ENCODE assay signal across 8 cellular contexts in the genomic region with DNA sequence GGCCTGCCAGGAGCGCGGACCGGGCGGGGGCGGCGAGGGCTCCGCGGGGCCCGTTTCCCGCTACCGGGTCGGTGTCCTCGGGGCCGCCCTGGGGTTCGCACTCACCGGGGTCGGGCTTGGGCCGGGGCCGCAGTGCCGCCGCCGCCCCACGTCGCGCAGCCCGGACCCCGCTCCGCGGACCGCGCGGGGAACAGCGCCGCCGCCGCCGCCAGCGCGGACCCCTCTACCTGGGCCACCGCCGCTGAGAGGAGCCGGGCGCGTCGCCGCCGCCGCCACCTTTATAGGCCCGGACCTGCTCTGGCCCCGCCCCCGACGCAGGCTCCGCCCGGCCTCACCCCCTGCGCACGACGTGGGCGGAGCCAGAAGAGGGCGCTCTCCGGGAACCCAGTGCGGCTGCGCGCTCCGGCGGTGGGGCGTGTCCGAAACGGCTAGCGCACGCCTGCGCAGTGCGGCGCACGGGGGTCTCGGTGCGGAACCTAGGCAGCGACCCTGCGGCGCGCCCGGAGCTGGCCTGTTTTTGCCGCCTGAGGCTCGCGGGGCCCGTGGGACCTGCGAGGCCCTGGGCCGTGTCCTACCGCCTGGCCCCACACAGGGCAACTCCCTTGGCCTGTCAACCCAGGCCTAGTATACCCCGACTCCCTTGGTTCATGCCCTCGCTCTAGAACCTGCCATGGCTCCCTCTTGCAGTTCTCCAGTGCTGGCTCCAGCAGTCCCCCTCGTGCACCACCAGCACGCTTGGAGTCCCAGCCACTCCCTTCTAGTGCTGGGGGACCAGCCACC. TPM values are rescaled to one million over a fixed set of nuclear protein-coding genes. Genes with fewer than 3 reads are reported as not detected.
A peak's percentile ranks its signal among the peaks of the same experiment; 100 is the strongest.
DNase-seq lines count a peak whose midpoint lies in the region; ATAC-seq and TF ChIP-seq lines count a peak whose summit lies in the region.

TSS of gene MKNK2 (minus strand) at position 254 of the 780 bp plus-strand sequence. CDS start 393 bp downstream, outside the sequence.

- peaks cover 34% of the 10 kb centered on the region for H3K36me3 ChIP-seq in BLaER1
- peaks cover 6 to 12% of the 10 kb centered on the region in 2 donors for H3K36me3 ChIP-seq in duodenal mucosa (ENCODE audit: control insufficient read depth in 1 of 2, insufficient read depth in 2 of 2, low read length in 2 of 2)
- H3K36me3 ChIP-seq in lower lobe of right lung: peaks cover 34% of the 10 kb centered on the region

- peak within 1 kb of the TSS; percentile 90 for H3K27ac Mint-ChIP-seq in activated CD4-positive, alpha-beta memory T cell treated with anti-CD3 and anti-CD28 coated beads, Interleukin-2, amount 10 ng/mL, durations not matched to agents 7 days and 5 days

- intact Hi-C loops in lower lobe of right lung (cut with DNase I): no loop called here

- H3K27me3 Mint-ChIP-seq in activated CD4-positive, alpha-beta memory T cell treated with anti-CD3 and anti-CD28 coated beads, Interleukin-2, amount 10 ng/mL, durations not matched to agents 7 days and 5 days: no peaks in the 10 kb centered on the region

- peaks cover 45% of the 10 kb centered on the region for H4K20me1 ChIP-seq in BLaER1

- H3K36me3 Mint-ChIP-seq in activated CD4-positive, alpha-beta memory T cell treated with anti-CD3 and anti-CD28 coated beads, Interleukin-2, amount 10 ng/mL, durations not matched to agents 7 days and 5 days (ENCODE audit: low read depth): peaks cover 18% of the 10 kb centered on the region

- peak within 1 kb of the TSS; percentile 89 for H3K4me2 ChIP-seq in BLaER1

- H3K4me3 Mint-ChIP-seq in activated CD4-positive, alpha-beta memory T cell treated with anti-CD3 and anti-CD28 coated beads, Interleukin-2, amount 10 ng/mL, durations not matched to agents 7 days and 5 days: peak within 1 kb of the TSS; percentile 75

- H3K4me3 ChIP-seq in BLaER1 (peak within 1 kb of the TSS; percentile 88), duodenal mucosa (ENCODE audit: low read depth in 1 of 2, low read length in 2 of 2) (peak within 1 kb of the TSS; percentile 91 to 94), lower lobe of right lung (peak within 1 kb of the TSS; percentile 94)

- ATAC-seq in HG03442 (IDR thresholded peaks at IDR 0.05; ENCODE audit: unreplicated experiment) (peak; percentile 52), lower lobe of right lung (peak; percentile 77 to 89)

- peak; percentile 43 for TF ChIP-seq CTCF in lower lobe of right lung (IDR thresholded peaks at IDR 0.05)

- H3K27ac ChIP-seq in BLaER1: peak within 1 kb of the TSS; percentile 93
- peak within 1 kb of the TSS; percentile 96 for H3K27ac ChIP-seq in duodenal mucosa (ENCODE audit: low read depth, low read length)
- peak within 1 kb of the TSS; percentile 97 for H3K27ac ChIP-seq in lower lobe of right lung

- H3K9me3 Mint-ChIP-seq in activated CD4-positive, alpha-beta memory T cell treated with anti-CD3 and anti-CD28 coated beads, Interleukin-2, amount 10 ng/mL, durations not matched to agents 7 days and 5 days: no peaks in the 10 kb centered on the region

- H3K9ac ChIP-seq in BLaER1 (peak within 1 kb of the TSS; percentile 96), duodenal mucosa (ENCODE audit: low read depth in 1 of 2, low read length in 2 of 2) (peak within 1 kb of the TSS; percentile 98 to 100)

- peaks cover 58% of the 10 kb centered on the region for H3K4me1 Mint-ChIP-seq in activated CD4-positive, alpha-beta memory T cell treated with anti-CD3 and anti-CD28 coated beads, Interleukin-2, amount 10 ng/mL, durations not matched to agents 7 days and 5 days

- POLR2A ChIA-PET in activated CD4-positive, alpha-beta memory T cell treated with anti-CD3 and anti-CD28 coated beads, Interleukin-2, amount 10 ng/mL, durations not matched to agents 7 days and 5 days (lab: Charles Lee): interaction anchor here (0.7 to 3.2 kb wide), 21 partner anchors 9 to 195 kb away, joined by 3 to 35 read pairs (median 7); partner anchors contain the start of gene MOB3A

- H3K9me3 ChIP-seq in BLaER1: no peaks in the 10 kb centered on the region
- no peaks in the 10 kb centered on the region for H3K9me3 ChIP-seq in duodenal mucosa (ENCODE audit: control insufficient read depth in 1 of 2, low read length in 2 of 2)
- no peaks in the 10 kb centered on the region for H3K9me3 ChIP-seq in lower lobe of right lung

- H3K27me3 ChIP-seq in BLaER1 (no peaks in the 10 kb centered on the region), duodenal mucosa (ENCODE audit: control insufficient read depth in 1 of 2, insufficient read depth in 2 of 2, low read length in 2 of 2) (no peaks in the 10 kb centered on the region), lower lobe of right lung (ENCODE audit: low read depth) (no peaks in the 10 kb centered on the region)

- H3K4me1 ChIP-seq in BLaER1: peaks cover 86% of the 10 kb centered on the region
- H3K4me1 ChIP-seq in duodenal mucosa (ENCODE audit: control insufficient read depth in 1 of 2, insufficient read depth in 2 of 2, low read length in 2 of 2): peaks cover 55 to 63% of the 10 kb centered on the region in 2 donors
- peaks cover 75% of the 10 kb centered on the region for H3K4me1 ChIP-seq in lower lobe of right lung

- CTCF ChIA-PET in activated CD4-positive, alpha-beta memory T cell treated with anti-CD3 and anti-CD28 coated beads, Interleukin-2, amount 10 ng/mL, durations not matched to agents 7 days and 5 days (lab: Charles Lee): interaction anchor here (0.9 to 2.1 kb wide), 10 partner anchors 9 to 155 kb away, joined by 3 to 14 read pairs (median 4); no protein-coding TSS in a partner anchor

- peak; percentile 88 for DNase-seq in GM19238 (ENCODE audit: insufficient read length, low spot score)
- DNase-seq in NCI-H82 (lab: John Stamatoyannopoulos, UW): peak; percentile 88
- peak; percentile 94 for DNase-seq in activated CD4-positive, alpha-beta memory T cell treated with anti-CD3 and anti-CD28 coated beads, Interleukin-2, amount 10 ng/mL, durations not matched to agents 7 days and 5 days
- peak; percentile 94 for DNase-seq in lower lobe of right lung
- DNase-seq in stimulated activated CD4-positive, alpha-beta T cell treated with anti-CD3 and anti-CD28 coated beads, TNF-alpha, amount 100 ng/mL, for 24 hours (ENCODE audit: low read depth in 3 of 3): peak; percentile 89 to 93 (median 90)

RNA-seq across cellular contexts. Expression of gene MKNK2, which starts in this region (rescaled TPM):
- total RNA-seq in activated CD4-positive, alpha-beta memory T cell treated with anti-CD3 and anti-CD28 coated beads, Interleukin-2, amount 10 ng/mL, durations not matched to agents 7 days and 5 days: 100 to 1,000 TPM; 239 to 253 TPM
- total RNA-seq in lower lobe of right lung: 268 TPM

Comparison
In these comparisons a context has a peak if more than half of its experiments do, and no peak if none do; other contexts are left out.
1. Peak in every context shown above with its lines: DNase-seq, ATAC-seq, H3K4me3 ChIP-seq and H3K27ac ChIP-seq.